ENCODE assay signal across 8 cellular contexts in genomic region chr1:4585216-4585615, GRCh38.
DNase-seq lines count a peak whose midpoint lies in the region; ATAC-seq and TF ChIP-seq lines count a peak whose summit lies in the region.

No MANE protein-coding gene starts in this region.

- no peaks in the 10 kb centered on the region for H3K9me3 ChIP-seq in H9 (ENCODE audit: control insufficient read depth, low read depth, low read length)

- peaks cover 32% of the 10 kb centered on the region for H3K27me3 Mint-ChIP-seq in H9 (ENCODE audit: low read depth)
- H3K27me3 Mint-ChIP-seq in activated B cell treated with CpG ODN at 0.5 μM for 24 hours: peaks cover 38% of the 10 kb centered on the region

- no CpG with 5 or more reads among the region's 17 CpGs for WGBS in H9 (ENCODE audit: extremely low coverage, insufficient read length, low lambda C conversion rate)

- no peak overlapping the region for H3K14ac ChIP-seq in H9 (ENCODE audit: insufficient read depth, low read length)

- H2BK20ac ChIP-seq in H9 (ENCODE audit: low read depth, low read length, poor library complexity, severe bottlenecking): no peak overlapping the region

- no peaks in the 10 kb centered on the region for H4K20me1 ChIP-seq in H9 (ENCODE audit: control insufficient read depth, insufficient read depth, insufficient read length)

- H3K4ac ChIP-seq in H9 (ENCODE audit: low read depth, low read length): no peak overlapping the region

- H3K9ac ChIP-seq in H9 (ENCODE audit: extremely low read depth, insufficient read length, low read length): no peak overlapping the region

- peaks cover 2 to 4% of the 10 kb centered on the region in 2 experiments for H3K4me1 Mint-ChIP-seq in H9
- no peaks in the 10 kb centered on the region for H3K4me1 Mint-ChIP-seq in activated B cell treated with CpG ODN at 0.5 μM for 24 hours

- H3K9me3 Mint-ChIP-seq in H9: no peaks in the 10 kb centered on the region
- no peaks in the 10 kb centered on the region for H3K9me3 Mint-ChIP-seq in activated B cell treated with CpG ODN at 0.5 μM for 24 hours

- H2BK5ac ChIP-seq in H9 (ENCODE audit: insufficient read length, low read length): no peak overlapping the region

- H3K27ac ChIP-seq in H9 (ENCODE audit: insufficient read length, low read depth, low read length) (no peak overlapping the region), foreskin keratinocyte (no peak overlapping the region)

- H3K18ac ChIP-seq in H9 (ENCODE audit: insufficient read length, low read depth, low read length): no peak overlapping the region

- H3K4me3 Mint-ChIP-seq in H9: no peak overlapping the region
- no peak overlapping the region for H3K4me3 Mint-ChIP-seq in activated B cell treated with CpG ODN at 0.5 μM for 24 hours

- intact Hi-C loops in activated B cell treated with CpG ODN at 0.5 μM for 24 hours (cut with micrococcal nuclease): no loop called here

- no peaks in the 10 kb centered on the region for H3K79me2 ChIP-seq in H9 (ENCODE audit: insufficient read depth, low read length)

- CTCF ChIA-PET in activated B cell treated with CpG ODN at 0.5 μM for 24 hours (lab: Charles Lee): interaction anchor here (1.1 kb wide), 1 partner anchor 675 kb away, joined by 3 read pairs; no protein-coding TSS in a partner anchor

- no peak overlapping the region for H3K56ac ChIP-seq in H9 (ENCODE audit: insufficient read length, low read depth, low read length)

- no peak overlapping the region for H4K91ac ChIP-seq in H9 (ENCODE audit: insufficient read length, low read depth, low read length)

- H2BK12ac ChIP-seq in H9 (ENCODE audit: insufficient read length, low read depth, low read length): no peak overlapping the region

- ATAC-seq in activated B cell treated with CpG ODN at 0.5 μM for 24 hours (ENCODE audit: low read depth): no peak
- peak; percentile 67 for ATAC-seq in foreskin keratinocyte
- no peak for ATAC-seq in HG03280 (IDR thresholded peaks at IDR 0.05; ENCODE audit: unreplicated experiment)

- no peak overlapping the region for H4K8ac ChIP-seq in H9 (replicated peaks; ENCODE audit: insufficient read length, low read depth, low read length)

- H3K27ac Mint-ChIP-seq in H9 (no peak overlapping the region), activated B cell treated with CpG ODN at 0.5 μM for 24 hours (no peak overlapping the region)

- H3K4me1 ChIP-seq in H9 (ENCODE audit: insufficient read depth, low read length) (no peaks in the 10 kb centered on the region), foreskin keratinocyte (no peaks in the 10 kb centered on the region)

- H2BK15ac ChIP-seq in H9 (ENCODE audit: low read depth, low read length): no peak overlapping the region

- TF ChIP-seq CTCF in H9 (conservative IDR thresholded peaks at IDR 0.05) (peak; percentile 86), activated B cell treated with CpG ODN at 0.5 μM for 24 hours (IDR thresholded peaks at IDR 0.05) (no peak), foreskin keratinocyte (conservative IDR thresholded peaks at IDR 0.05) (peak; percentile 49)

- POLR2A ChIA-PET in activated B cell treated with CpG ODN at 0.5 μM for 24 hours (lab: Charles Lee): no interaction called here

- H3K23ac ChIP-seq in H9 (ENCODE audit: insufficient read length, low read depth, low read length): no peak overlapping the region

- no peaks in the 10 kb centered on the region for H3K79me1 ChIP-seq in H9 (ENCODE audit: insufficient read depth, low read depth, low read length, poor library complexity, severe bottlenecking)

- H4K5ac ChIP-seq in H9 (ENCODE audit: insufficient read length, low read depth, low read length): no peak overlapping the region

- H3T11ph ChIP-seq in H9 (ENCODE audit: low read length): no peak overlapping the region

- DNase-seq in H9: peak; percentile 80
- DNase-seq in activated B cell treated with CpG ODN at 0.5 μM for 24 hours: peak; percentile 21
- DNase-seq in foreskin keratinocyte: no peak
- peak in 2 of 3 experiments; percentile 14 to 18 for DNase-seq in stimulated activated CD4-positive, alpha-beta T cell treated with anti-CD3 and anti-CD28 coated beads, TNF-alpha, amount 100 ng/mL, for 4 hours (ENCODE audit: low read depth in 3 of 3)
- DNase-seq in GF-D8 (lab: John Stamatoyannopoulos, UW): no peak
- no peak for DNase-seq in NCI-H2081 treated with DMSO at 0.1 percent for 48 hours (lab: John Stamatoyannopoulos, UW)
- DNase-seq in NCI-H2081 (lab: John Stamatoyannopoulos, UW): no peak

- H3K27me3 ChIP-seq in H9 (ENCODE audit: insufficient read depth, low read length) (no peaks in the 10 kb centered on the region), foreskin keratinocyte (no peaks in the 10 kb centered on the region)

- no peak overlapping the region for H3K4me2 ChIP-seq in H9 (ENCODE audit: insufficient read depth, insufficient read length, low read length)

- H2AK5ac ChIP-seq in H9 (ENCODE audit: insufficient read length, low read length): no peak overlapping the region

- H2AFZ ChIP-seq in H9 (ENCODE audit: low read length): no peak overlapping the region

- no peaks in the 10 kb centered on the region for H3K23me2 ChIP-seq in H9 (ENCODE audit: insufficient read length, low read depth, low read length, poor library complexity, severe bottlenecking)

- H2BK120ac ChIP-seq in H9 (ENCODE audit: low read depth, low read length, poor library complexity, severe bottlenecking): no peak overlapping the region

- H3K36me3 Mint-ChIP-seq in H9 (ENCODE audit: insufficient read depth in 1 of 3, low read depth in 3 of 3) (no peaks in the 10 kb centered on the region), activated B cell treated with CpG ODN at 0.5 μM for 24 hours (ENCODE audit: low read depth) (no peaks in the 10 kb centered on the region)

Comparison
In these comparisons a context has a peak if more than half of its experiments do, and no peak if none do; other contexts are left out.
1. DNase-seq: peak in H9 (single experiment), activated B cell treated with CpG ODN at 0.5 μM for 24 hours (single experiment) and stimulated activated CD4-positive, alpha-beta T cell treated with anti-CD3 and anti-CD28 coated beads, TNF-alpha, amount 100 ng/mL, for 4 hours (2 of 3); none in foreskin keratinocyte (0 of 2), GF-D8 (single experiment), NCI-H2081 treated with DMSO at 0.1 percent for 48 hours (single experiment) and NCI-H2081 (0 of 2).